Comparison of ENCODE assay signal across 19 cellular contexts in genomic region chr14:106813477-106813823, GRCh38.
DNase-seq lines count a peak whose midpoint lies in the region; ATAC-seq, FAIRE-seq and TF ChIP-seq lines count a peak whose summit lies in the region.
"Had no signal": no experiment of that assay in that cellular context is flagged by ENCODE, and none has a peak within 500 bp of the region (broad histone marks: within the 10 kb centered on the region; RNA-seq: fewer than 3 reads in every experiment).

No MANE protein-coding gene starts in this region.

- peak; percentile 61 for DNase-seq in Right ventricle myocardium inferior (ENCODE audit: missing footprints)
- no peak for DNase-seq in cardiac septum (ENCODE audit: low spot score)
- no peak for DNase-seq in SK-N-SH
- peak; percentile 21 for DNase-seq in small intestine
- DNase-seq in NCI-H226: no peak
- DNase-seq in DMS79 (lab: John Stamatoyannopoulos, UW): no peak
- DNase-seq: AML-193; Calu3; CD8-positive, alpha-beta T cell; DND-41; GM23248; H9; KBM-7 had no signal

- intact Hi-C loops in Right ventricle myocardium inferior (cut with DNase I) (no loop called here), cardiac septum (cut with DNase I) (no loop called here)

- no peak for TF ChIP-seq EP300 in SK-N-SH (IDR thresholded peaks at IDR 0.05; ENCODE audit: borderline replicate concordance in 1 of 2, low read depth in 1 of 2, low read length in 1 of 2)

- 0 out of 2 replicates have a peak overlapping the region, but pooled peaks have one; percentile 24 for H3K4me2 ChIP-seq in SK-N-SH
- H3K4me2 ChIP-seq: A549 had no signal

- CTCF ChIA-PET in SK-N-SH (lab: Yijun Ruan, JAX): interaction anchor here (1.3 to 2.7 kb wide), 2 partner anchors 18 to 23 kb away, joined by 4 to 10 read pairs; no protein-coding TSS in a partner anchor

- H3K4me3 ChIP-seq in SK-N-SH (ENCODE audit: low read depth in 2 of 2, low read length in 1 of 2) (no peak overlapping the region; a peak in 1 of 4 replicates), small intestine (ENCODE audit: low read depth in 1 of 2, low read length in 2 of 2) (no peak overlapping the region)
- H3K4me3 ChIP-seq: A549, GM23248 had no signal

- H3K27ac ChIP-seq in SK-N-SH (ENCODE audit: low read depth in 2 of 2, low read length in 1 of 2) (no peak overlapping the region), small intestine (ENCODE audit: low read depth in 1 of 2, low read length in 1 of 2) (no peak overlapping the region)
- H3K27ac ChIP-seq: 22Rv1, A549, GM23248 had no signal

- FAIRE-seq in small intestine (lab: Jason Lieb, UNC): no peak
- FAIRE-seq: A549, G401.6, GM12891, HepG2 had no signal

- H3K9me2 ChIP-seq in SK-N-SH: no peaks in the 10 kb centered on the region

- H3K4me1 ChIP-seq in SK-N-SH (ENCODE audit: control insufficient read depth in 1 of 2, insufficient read depth in 2 of 2, low read depth in 1 of 2, low read length in 1 of 2) (no peaks in the 10 kb centered on the region), small intestine (ENCODE audit: control insufficient read depth in 2 of 2, insufficient read depth in 1 of 2, low read depth in 1 of 2, low read length in 1 of 2) (no peaks in the 10 kb centered on the region)
- H3K4me1 ChIP-seq: A549 had no signal

- POLR2A ChIA-PET in SK-N-SH (lab: Yijun Ruan, JAX): no interaction called here

- no peak for TF ChIP-seq CTCF in SK-N-SH (IDR thresholded peaks at IDR 0.05)

- no peak overlapping the region for H3K9ac ChIP-seq in SK-N-SH
- H3K9ac ChIP-seq: GM23248 had no signal

- H3F3A ChIP-seq in SK-N-SH (replicated peaks; ENCODE audit: insufficient read depth): no peaks in the 10 kb centered on the region

- no peaks in the 10 kb centered on the region for H3K9me3 ChIP-seq in SK-N-SH
- H3K9me3 ChIP-seq in small intestine (ENCODE audit: control insufficient read depth, low read depth): no peaks in the 10 kb centered on the region
- H3K9me3 ChIP-seq: A549 had no signal

- TF ChIP-seq RAD21 in SK-N-SH (IDR thresholded peaks at IDR 0.05; ENCODE audit: low read length): no peak

- ATAC-seq in Right ventricle myocardium inferior (no peak), GM19023 (IDR thresholded peaks at IDR 0.05; ENCODE audit: unreplicated experiment) (no peak)
- ATAC-seq: A549; CD8-positive, alpha-beta T cell; HepG2 had no signal

- H3K36me3 ChIP-seq in SK-N-SH (replicated peaks in 1 of 2; ENCODE audit: control insufficient read depth in 1 of 2, insufficient read depth in 2 of 2, low read length in 1 of 2): no peaks in the 10 kb centered on the region
- no peaks in the 10 kb centered on the region for H3K36me3 ChIP-seq in small intestine (ENCODE audit: control insufficient read depth in 2 of 2, insufficient read depth in 2 of 2, low read length in 2 of 2)

- H3K27me3 ChIP-seq in SK-N-SH (ENCODE audit: insufficient read depth): peaks cover 32% of the 10 kb centered on the region; the same call in 1 of the 2 replicates
- H3K27me3 ChIP-seq in small intestine (ENCODE audit: control insufficient read depth in 2 of 2, insufficient read depth in 2 of 2, low read length in 2 of 2): peaks cover 0 to under 1% of the 10 kb centered on the region in 2 donors

- 8% methylated on average over 5 of the region's 9 CpGs for WGBS in SK-N-SH (ENCODE audit: low lambda C conversion rate)
- 59 to 74% (median 69%) methylated on average over 8 to 9 of the region's 9 CpGs for WGBS in small intestine, 3 donors

- no peak overlapping the region for H2AFZ ChIP-seq in SK-N-SH (ENCODE audit: low read depth)
- H2AFZ ChIP-seq: GM23248 had no signal

- H4K20me1 ChIP-seq in SK-N-SH (ENCODE audit: insufficient read depth): no peaks in the 10 kb centered on the region

- H3K79me2 ChIP-seq in SK-N-SH (ENCODE audit: insufficient read depth): no peaks in the 10 kb centered on the region

TF ChIP-seq in SK-N-SH, 30 proteins besides CTCF, POLR2A, EP300 and RAD21:
- TF ChIP-seq, protein P1, sequence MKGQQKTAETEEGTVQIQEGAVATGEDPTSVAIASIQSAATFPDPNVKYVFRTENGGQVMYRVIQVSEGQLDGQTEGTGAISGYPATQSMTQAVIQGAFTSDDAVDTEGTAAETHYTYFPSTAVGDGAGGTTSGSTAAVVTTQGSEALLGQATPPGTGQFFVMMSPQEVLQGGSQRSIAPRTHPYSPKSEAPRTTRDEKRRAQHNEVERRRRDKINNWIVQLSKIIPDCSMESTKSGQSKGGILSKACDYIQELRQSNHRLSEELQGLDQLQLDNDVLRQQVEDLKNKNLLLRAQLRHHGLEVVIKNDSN (IDR thresholded peaks at IDR 0.05; ENCODE audit: borderline replicate concordance, low read depth): no peak
TF ChIP-seq in SK-N-SH: peak in this region for 0.

Comparison
In these comparisons a context has a peak if more than half of its experiments do, and no peak if none do; other contexts are left out.
1. DNase-seq: peak in Right ventricle myocardium inferior (single experiment) and small intestine (single experiment); none in cardiac septum (single experiment), SK-N-SH (single experiment), NCI-H226 (single experiment) and DMS79 (single experiment).